22 cellular contexts compared by ENCODE assay signal in the genomic region with DNA sequence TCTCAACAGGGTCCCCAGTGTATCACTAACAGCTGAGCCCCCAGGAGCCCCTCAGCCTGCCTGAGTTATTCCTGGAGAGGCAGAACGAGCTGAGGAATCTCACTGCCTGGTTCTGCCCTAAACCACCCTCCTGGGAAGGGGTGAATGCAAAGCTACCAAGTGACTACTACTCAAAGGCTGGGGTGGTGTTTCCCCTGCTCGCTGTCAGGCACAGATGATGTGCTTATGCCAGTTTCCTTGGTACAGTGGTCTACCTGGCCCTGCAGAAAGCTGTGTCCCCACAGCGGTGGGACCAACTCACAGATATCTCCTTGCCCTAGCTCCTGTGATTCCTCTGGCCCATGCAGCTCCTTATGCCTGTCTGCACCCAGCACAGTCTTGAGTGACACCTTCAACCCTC. TPM values are rescaled to one million over a fixed set of nuclear protein-coding genes. Genes with fewer than 3 reads are reported as not detected.
A peak's percentile ranks its signal among the peaks of the same experiment; 100 is the strongest.
DNase-seq lines count a peak whose midpoint lies in the region; ATAC-seq, FAIRE-seq and TF ChIP-seq lines count a peak whose summit lies in the region.
"Had no signal": no experiment of that assay in that cellular context is flagged by ENCODE, and none has a peak within 500 bp of the region (broad histone marks: within the 10 kb centered on the region; RNA-seq: fewer than 3 reads in every experiment).

No MANE protein-coding gene starts in this region.

- H3K9me3 ChIP-seq in thyroid gland (no peaks in the 10 kb centered on the region), lower lobe of right lung (no peaks in the 10 kb centered on the region)
- H3K9me3 ChIP-seq: HAP-1, mucosa of descending colon, suprapubic skin had no signal

- TF ChIP-seq POLR2A in GM12891 (IDR thresholded peaks at IDR 0.05; ENCODE audit: low read depth, low read length), result no peak
- no peak for TF ChIP-seq POLR2A in thyroid gland (IDR thresholded peaks at IDR 0.05)

- H3K36me3 ChIP-seq in thyroid gland, result no peaks in the 10 kb centered on the region
- no peaks in the 10 kb centered on the region for H3K36me3 ChIP-seq in lower lobe of right lung
- H3K36me3 ChIP-seq: HAP-1, suprapubic skin had no signal

- intact Hi-C loops in CD14-positive monocyte (cut with micrococcal nuclease) (no loop called here), thyroid gland (cut with DNase I) (no loop called here), lower lobe of right lung (cut with DNase I) (no loop called here)

- ATAC-seq in activated CD8-positive, alpha-beta memory T cell treated with anti-CD3 and anti-CD28 coated beads, Interleukin-2, amount 10 ng/mL, durations not matched to agents 7 days and 5 days, result no peak
- no peak for ATAC-seq in natural killer cell treated with Interleukin-12 subunit alpha and Interleukin-12 subunit beta and Interleukin-15 and Interleukin-18, amount 100 ng/mL, for 72 hours
- ATAC-seq in HG02852 (IDR thresholded peaks at IDR 0.05; ENCODE audit: unreplicated experiment), result no peak
- no peak for ATAC-seq in left lobe of liver
- no peak for ATAC-seq in lower lobe of right lung
- ATAC-seq: left colon, mucosa of descending colon had no signal

- WGBS in thyroid gland, 2 donors, result 27 to 80% methylated on average over 1 to 3 of the region's 3 CpGs

- H3K27ac ChIP-seq in thyroid gland (peak overlapping the region in 1 of 3 donors; percentile 38), lower lobe of right lung (no peak overlapping the region)
- H3K27ac ChIP-seq: SK-N-MC, suprapubic skin had no signal

- no peak overlapping the region for H3K4me3 Mint-ChIP-seq in CD14-positive monocyte
- H3K4me3 Mint-ChIP-seq in activated CD8-positive, alpha-beta memory T cell treated with anti-CD3 and anti-CD28 coated beads, Interleukin-2, amount 10 ng/mL, durations not matched to agents 7 days and 5 days, result no peak overlapping the region
- H3K4me3 Mint-ChIP-seq in natural killer cell treated with Interleukin-12 subunit alpha and Interleukin-12 subunit beta and Interleukin-15 and Interleukin-18, amount 100 ng/mL, for 72 hours, result no peak overlapping the region

- peak; percentile 83 for FAIRE-seq in GM12891 (lab: Jason Lieb, UNC)
- FAIRE-seq: endothelial cell of umbilical vein, TTC549 had no signal

- peaks cover 0 to 2% (median 0%) of the 10 kb centered on the region in 3 donors for H3K27me3 Mint-ChIP-seq in CD14-positive monocyte (ENCODE audit: low read depth in 3 of 3)
- no peaks in the 10 kb centered on the region for H3K27me3 Mint-ChIP-seq in activated CD8-positive, alpha-beta memory T cell treated with anti-CD3 and anti-CD28 coated beads, Interleukin-2, amount 10 ng/mL, durations not matched to agents 7 days and 5 days
- no peaks in the 10 kb centered on the region for H3K27me3 Mint-ChIP-seq in natural killer cell treated with Interleukin-12 subunit alpha and Interleukin-12 subunit beta and Interleukin-15 and Interleukin-18, amount 100 ng/mL, for 72 hours

- H3K9me3 Mint-ChIP-seq in CD14-positive monocyte, result peaks cover 0 to 11% (median 3%) of the 10 kb centered on the region in 7 donors
- peaks cover 10% of the 10 kb centered on the region for H3K9me3 Mint-ChIP-seq in activated CD8-positive, alpha-beta memory T cell treated with anti-CD3 and anti-CD28 coated beads, Interleukin-2, amount 10 ng/mL, durations not matched to agents 7 days and 5 days (ENCODE audit: low read depth)
- peaks cover 6% of the 10 kb centered on the region for H3K9me3 Mint-ChIP-seq in natural killer cell treated with Interleukin-12 subunit alpha and Interleukin-12 subunit beta and Interleukin-15 and Interleukin-18, amount 100 ng/mL, for 72 hours

- DNase-seq in CD14-positive monocyte (ENCODE audit: low spot score) (peak; percentile 15), GM12891 (ENCODE audit: insufficient read length, low spot score) (no peak), thyroid gland (no peak), left lobe of liver (ENCODE audit: low spot score) (no peak), lower lobe of right lung (no peak)
- DNase-seq in activated CD8-positive, alpha-beta memory T cell treated with anti-CD3 and anti-CD28 coated beads, Interleukin-2, amount 10 ng/mL, durations not matched to agents 7 days and 5 days, result peak; percentile 23
- DNase-seq in natural killer cell treated with Interleukin-12 subunit alpha and Interleukin-12 subunit beta and Interleukin-15 and Interleukin-18, amount 100 ng/mL, for 72 hours (ENCODE audit: low spot score), result no peak
- DNase-seq: activated gamma-delta T cell; foreskin fibroblast; KG1; left colon; mucosa of descending colon; NCI-H1092; NCI-H748 treated with DMSO at 0.1 percent for 48 hours; stimulated activated CD4-positive, alpha-beta T cell treated with anti-CD3 and anti-CD28 coated beads, Interleukin-2, amount 100 ng/mL, for 48 hours had no signal

- TF ChIP-seq CTCF in CD14-positive monocyte (IDR thresholded peaks at IDR 0.05) (no peak), thyroid gland (IDR thresholded peaks at IDR 0.05) (no peak), lower lobe of right lung (IDR thresholded peaks at IDR 0.05) (no peak)

- no peaks in the 10 kb centered on the region for H3K27me3 ChIP-seq in thyroid gland
- no peaks in the 10 kb centered on the region for H3K27me3 ChIP-seq in lower lobe of right lung (ENCODE audit: low read depth)
- H3K27me3 ChIP-seq: suprapubic skin had no signal

- no peaks in the 10 kb centered on the region for H3K4me1 ChIP-seq in thyroid gland
- H3K4me1 ChIP-seq in lower lobe of right lung, result no peaks in the 10 kb centered on the region
- H3K4me1 ChIP-seq: HAP-1, suprapubic skin had no signal

- peaks cover 49 to 51% of the 10 kb centered on the region in 2 donors for H3K36me3 Mint-ChIP-seq in CD14-positive monocyte
- peaks cover 72% of the 10 kb centered on the region for H3K36me3 Mint-ChIP-seq in activated CD8-positive, alpha-beta memory T cell treated with anti-CD3 and anti-CD28 coated beads, Interleukin-2, amount 10 ng/mL, durations not matched to agents 7 days and 5 days
- peaks cover 15% of the 10 kb centered on the region for H3K36me3 Mint-ChIP-seq in natural killer cell treated with Interleukin-12 subunit alpha and Interleukin-12 subunit beta and Interleukin-15 and Interleukin-18, amount 100 ng/mL, for 72 hours

- H3K4me3 ChIP-seq in thyroid gland (replicated peaks in 1 of 3), result no peak overlapping the region
- H3K4me3 ChIP-seq in lower lobe of right lung, result no peak overlapping the region
- H3K4me3 ChIP-seq: HAP-1, mucosa of descending colon, SK-N-MC, suprapubic skin had no signal

- CTCF ChIA-PET in activated CD8-positive, alpha-beta memory T cell treated with anti-CD3 and anti-CD28 coated beads, Interleukin-2, amount 10 ng/mL, durations not matched to agents 7 days and 5 days (lab: Charles Lee), result no interaction called here

- H3K4me1 Mint-ChIP-seq in CD14-positive monocyte, result peaks cover 39% of the 10 kb centered on the region
- H3K4me1 Mint-ChIP-seq in activated CD8-positive, alpha-beta memory T cell treated with anti-CD3 and anti-CD28 coated beads, Interleukin-2, amount 10 ng/mL, durations not matched to agents 7 days and 5 days, result peaks cover 58% of the 10 kb centered on the region
- peaks cover 33 to 42% of the 10 kb centered on the region in 2 donors for H3K4me1 Mint-ChIP-seq in natural killer cell treated with Interleukin-12 subunit alpha and Interleukin-12 subunit beta and Interleukin-15 and Interleukin-18, amount 100 ng/mL, for 72 hours (ENCODE audit: low read depth in 2 of 2)

- H3K27ac Mint-ChIP-seq in CD14-positive monocyte, result peak overlapping the region in 2 of 7 donors; percentile 23 to 74
- H3K27ac Mint-ChIP-seq in activated CD8-positive, alpha-beta memory T cell treated with anti-CD3 and anti-CD28 coated beads, Interleukin-2, amount 10 ng/mL, durations not matched to agents 7 days and 5 days, result peak overlapping the region; percentile 45
- peak overlapping the region; percentile 33 to 50 for H3K27ac Mint-ChIP-seq in natural killer cell treated with Interleukin-12 subunit alpha and Interleukin-12 subunit beta and Interleukin-15 and Interleukin-18, amount 100 ng/mL, for 72 hours

TF ChIP-seq in GM12891, 5 proteins besides CTCF, POLR2A, EP300 and RAD21:
- no peak for TF ChIP-seq SPI1 (IDR thresholded peaks at IDR 0.05; ENCODE audit: low read depth, low read length)
- TF ChIP-seq TAF1 (IDR thresholded peaks at IDR 0.05; ENCODE audit: low read depth, low read length), result no peak
- no peak for TF ChIP-seq POU2F2 (IDR thresholded peaks at IDR 0.05; ENCODE audit: low read depth, low read length)
- TF ChIP-seq PAX5 (IDR thresholded peaks at IDR 0.05; ENCODE audit: insufficient read depth, low read length, severe bottlenecking), result no peak
- TF ChIP-seq POLR2AphosphoS5 (IDR thresholded peaks at IDR 0.05; ENCODE audit: low read depth, low read length), result no peak

RNA-seq across cellular contexts. Expression of gene ASMTL, which starts 35.4 kb away (rescaled TPM):
- 10 to 100 TPM; 31.0 to 31.5 TPM for polyA plus RNA-seq in CD14-positive monocyte
- 59.7 TPM for polyA plus RNA-seq in GM12891 (2012; ENCODE audit: low read depth, missing spikeins)
- 10 to 100 TPM; 39.9 to 44.7 TPM for total RNA-seq in activated CD8-positive, alpha-beta memory T cell treated with anti-CD3 and anti-CD28 coated beads, Interleukin-2, amount 10 ng/mL, durations not matched to agents 7 days and 5 days
- 10 to 100 TPM; 84.8 to 94.2 TPM for total RNA-seq in natural killer cell treated with Interleukin-12 subunit alpha and Interleukin-12 subunit beta and Interleukin-15 and Interleukin-18, amount 100 ng/mL, for 72 hours
- total RNA-seq in thyroid gland (10 to 100 TPM; 29.7 to 56.1 (median 42.4) TPM), left lobe of liver (31.4 TPM), lower lobe of right lung (19.1 TPM)

RNA-seq across cellular contexts. Expression of gene P2RY8, which starts 48.8 kb away (rescaled TPM):
- 10 to 100 TPM; 33.3 to 40.0 TPM for polyA plus RNA-seq in CD14-positive monocyte
- polyA plus RNA-seq in GM12891 (2012; ENCODE audit: low read depth, missing spikeins), result 42.6 TPM
- total RNA-seq in activated CD8-positive, alpha-beta memory T cell treated with anti-CD3 and anti-CD28 coated beads, Interleukin-2, amount 10 ng/mL, durations not matched to agents 7 days and 5 days, result 100 to 1,000 TPM in 1 of 2 experiments, 10 to 100 TPM in 1; 82.4 to 109 TPM
- 10 to 100 TPM; 19.5 to 59.1 TPM for total RNA-seq in natural killer cell treated with Interleukin-12 subunit alpha and Interleukin-12 subunit beta and Interleukin-15 and Interleukin-18, amount 100 ng/mL, for 72 hours
- total RNA-seq in thyroid gland, result 10 to 100 TPM in 1 of 4 donors, 1 to 10 TPM in 3; 2.4 to 11.9 (median 3.0) TPM
- total RNA-seq in left lobe of liver, result 0.48 TPM
- 3.0 TPM for total RNA-seq in lower lobe of right lung
- total RNA-seq: endothelial cell of umbilical vein, osteoblast had no signal
- polyA plus RNA-seq: endothelial cell of umbilical vein had no signal

Comparison
In these comparisons a context has a peak if more than half of its experiments do, and no peak if none do; other contexts are left out.
1. DNase-seq: peak in CD14-positive monocyte (single experiment) and activated CD8-positive, alpha-beta memory T cell treated with anti-CD3 and anti-CD28 coated beads, Interleukin-2, amount 10 ng/mL, durations not matched to agents 7 days and 5 days (single experiment); none in GM12891 (single experiment), natural killer cell treated with Interleukin-12 subunit alpha and Interleukin-12 subunit beta and Interleukin-15 and Interleukin-18, amount 100 ng/mL, for 72 hours (single experiment), thyroid gland (0 of 2), left lobe of liver (single experiment) and lower lobe of right lung (single experiment).